Comparison of ENCODE assay signal across 27 cellular contexts in the genomic region with DNA sequence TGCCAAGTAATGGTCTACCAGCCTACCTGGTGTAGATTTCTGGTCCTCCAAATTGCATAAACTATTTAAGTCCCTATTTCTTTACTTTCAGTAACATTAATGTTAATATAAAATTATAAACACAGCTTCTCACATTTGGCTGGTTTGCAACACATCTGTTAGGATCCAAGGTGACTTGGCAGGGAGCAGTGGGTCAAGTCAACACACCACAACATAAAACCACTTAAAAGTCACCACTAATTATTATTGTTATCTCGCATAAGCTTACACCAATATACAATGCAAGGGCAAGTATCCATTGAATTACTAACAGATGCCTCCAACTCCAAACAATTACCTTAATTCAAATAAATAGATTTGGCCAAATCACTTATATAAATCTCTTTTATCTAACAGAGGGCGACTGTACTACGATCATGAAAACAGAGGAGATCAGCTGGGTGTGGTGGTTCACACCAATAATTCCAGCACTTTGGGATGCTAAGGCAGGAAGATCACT.
DNase-seq lines count a peak whose midpoint lies in the region; ATAC-seq, FAIRE-seq and TF ChIP-seq lines count a peak whose summit lies in the region.
"Had no signal": no experiment of that assay in that cellular context is flagged by ENCODE, and none has a peak within 500 bp of the region (broad histone marks: within the 10 kb centered on the region; RNA-seq: fewer than 3 reads in every experiment).

No MANE protein-coding gene starts in this region.

- in situ Hi-C loops in HepG2 (cut with HindIII; ENCODE audit: extremely low pct_ligation_motif_present, low pct_unique_long_range_greater_than_20kb) (no loop called here), transverse colon (cut with MboI; ENCODE audit: low pct_ligation_motif_present in 1 of 4, low pct_unique_long_range_greater_than_20kb in 1 of 4, low sequenced_read_pairs in 3 of 4) (no loop called here)

- CTCF ChIA-PET in HepG2 (lab: Yijun Ruan, JAX; ENCODE audit: low intra/inter-chr PET ratio, low total read pairs), result no interaction called here

- TF ChIP-seq POLR2A in HepG2 (IDR thresholded peaks at IDR 0.05; ENCODE audit: insufficient read depth in 1 of 2, low read depth in 2 of 2, low read length in 2 of 2), result no peak
- no peak for TF ChIP-seq POLR2A in transverse colon (IDR thresholded peaks at IDR 0.05)
- TF ChIP-seq POLR2A in H54 (IDR thresholded peaks at IDR 0.05; ENCODE audit: low read depth, low read length), result no peak

- H3K4me3 Mint-ChIP-seq in endodermal cell, result no peak overlapping the region
- H3K4me3 Mint-ChIP-seq: CD14-positive monocyte; CD4-positive, alpha-beta T cell; CD8-positive, alpha-beta memory T cell had no signal

- H3K36me3 ChIP-seq in liver (ENCODE audit: control insufficient read depth in 4 of 4, insufficient read depth in 3 of 4, low read depth in 1 of 4, low read length in 3 of 4) (no peaks in the 10 kb centered on the region), HepG2 (replicated peaks in 1 of 2; ENCODE audit: control insufficient read depth in 1 of 2, insufficient read depth in 2 of 2, low read length in 2 of 2) (no peaks in the 10 kb centered on the region), SK-N-MC (ENCODE audit: insufficient read depth, low read length) (no peaks in the 10 kb centered on the region), transverse colon (no peaks in the 10 kb centered on the region), endodermal cell (ENCODE audit: control insufficient read depth, insufficient read depth, low read length) (no peaks in the 10 kb centered on the region)
- H3K36me3 ChIP-seq: BE2C; BLaER1 treated with 17β-estradiol and CSF1 and Interleukin-3, amounts not matched to agents 10 nM and 100 nM had no signal

- H3K27me3 Mint-ChIP-seq in endodermal cell (ENCODE audit: insufficient read depth), result no peaks in the 10 kb centered on the region

- H2AFZ ChIP-seq in HepG2 (ENCODE audit: low read length), result no peak overlapping the region

- peaks cover 5 to 23% (median 11%) of the 10 kb centered on the region in 4 donors for H3K4me1 ChIP-seq in liver (ENCODE audit: control insufficient read depth in 4 of 4, insufficient read depth in 4 of 4, low read length in 3 of 4)
- no peaks in the 10 kb centered on the region for H3K4me1 ChIP-seq in HepG2 (ENCODE audit: insufficient read depth, low read length)
- no peaks in the 10 kb centered on the region for H3K4me1 ChIP-seq in transverse colon
- no peaks in the 10 kb centered on the region for H3K4me1 ChIP-seq in endodermal cell (ENCODE audit: control insufficient read depth, insufficient read depth, low read length)
- H3K4me1 ChIP-seq: BLaER1 treated with 17β-estradiol and CSF1 and Interleukin-3, amounts not matched to agents 10 nM and 100 nM had no signal

- no peak for TF ChIP-seq CTCF in liver (IDR thresholded peaks at IDR 0.05; ENCODE audit: low read depth, low read length, missing input control)
- no peak for TF ChIP-seq CTCF in HepG2 (CRISPR knock-in tag; IDR thresholded peaks at IDR 0.05)
- TF ChIP-seq CTCF in transverse colon (IDR thresholded peaks at IDR 0.05), result no peak
- no peak for TF ChIP-seq CTCF in endodermal cell (conservative IDR thresholded peaks at IDR 0.05)

- 58% methylated on average over 3 of the region's 3 CpGs for WGBS in liver
- 0% methylated on average over 3 of the region's 3 CpGs for WGBS in HepG2 (ENCODE audit: low lambda C conversion rate)
- WGBS in transverse colon (ENCODE audit: low coverage in 1 of 2), 2 donors, result 62 to 67% methylated on average over 3 of the region's 3 CpGs
- WGBS in endodermal cell (ENCODE audit: insufficient coverage in 1 of 2, insufficient read length in 1 of 2), 2 experiments, result 90 to 100% methylated on average over 2 to 3 of the region's 3 CpGs

- no peaks in the 10 kb centered on the region for H4K20me1 ChIP-seq in HepG2 (ENCODE audit: insufficient read depth, low read length)
- H4K20me1 ChIP-seq: BLaER1 treated with 17β-estradiol and CSF1 and Interleukin-3, amounts not matched to agents 10 nM and 100 nM had no signal

- no peaks in the 10 kb centered on the region for H3K79me2 ChIP-seq in HepG2 (ENCODE audit: insufficient read depth, low read length)

- H3K4me3 ChIP-seq in liver (ENCODE audit: low read depth in 1 of 3, low read length in 3 of 3) (no peak overlapping the region), HepG2 (replicated peaks in 1 of 3; ENCODE audit: insufficient read depth in 1 of 3, low read depth in 2 of 3, low read length in 3 of 3) (no peak overlapping the region), SK-N-MC (peak overlapping the region; percentile 33; the same call in 1 of the 2 replicates), transverse colon (no peak overlapping the region), endodermal cell (ENCODE audit: low read length) (no peak overlapping the region)
- H3K4me3 ChIP-seq: BLaER1 treated with 17β-estradiol and CSF1 and Interleukin-3, amounts not matched to agents 10 nM and 100 nM had no signal

- H3K36me3 Mint-ChIP-seq in endodermal cell (ENCODE audit: low read depth), result no peaks in the 10 kb centered on the region
- H3K36me3 Mint-ChIP-seq: CD14-positive monocyte; CD8-positive, alpha-beta memory T cell had no signal

- TF ChIP-seq RAD21 in liver (IDR thresholded peaks at IDR 0.05) (peak in 1 of 2 donors; percentile 12), HepG2 (CRISPR knock-in tag; IDR thresholded peaks at IDR 0.05) (no peak)

- no peak overlapping the region for H3K27ac Mint-ChIP-seq in endodermal cell
- H3K27ac Mint-ChIP-seq: CD14-positive monocyte; CD4-positive, alpha-beta T cell; CD8-positive, alpha-beta memory T cell had no signal

- POLR2A ChIA-PET in HepG2 (lab: Yijun Ruan, JAX), result no interaction called here

- TF ChIP-seq EP300 in HepG2 (IDR thresholded peaks at IDR 0.05; ENCODE audit: low read depth in 2 of 2, low read length in 2 of 2) (no peak), HepG2 (CRISPR knock-in tag; IDR thresholded peaks at IDR 0.05; ENCODE audit: borderline replicate concordance) (no peak), transverse colon (IDR thresholded peaks at IDR 0.05; ENCODE audit: low read depth) (no peak)

- H3K27me3 ChIP-seq in liver (ENCODE audit: control insufficient read depth in 4 of 4, insufficient read depth in 4 of 4, low read length in 3 of 4), result no peaks in the 10 kb centered on the region
- H3K27me3 ChIP-seq in HepG2 (ENCODE audit: control insufficient read depth in 1 of 2, insufficient read depth in 2 of 2, low read length in 2 of 2), result no peaks in the 10 kb centered on the region; a peak in 1 of 5 replicates
- no peaks in the 10 kb centered on the region for H3K27me3 ChIP-seq in transverse colon
- no peaks in the 10 kb centered on the region for H3K27me3 ChIP-seq in endodermal cell (ENCODE audit: control insufficient read depth, insufficient read depth, low read length, poor library complexity, severe bottlenecking)
- H3K27me3 ChIP-seq: BE2C; BLaER1 treated with 17β-estradiol and CSF1 and Interleukin-3, amounts not matched to agents 10 nM and 100 nM had no signal

- no peak overlapping the region for H3K4me2 ChIP-seq in HepG2 (ENCODE audit: low read depth, low read length)
- H3K4me2 ChIP-seq: BLaER1 treated with 17β-estradiol and CSF1 and Interleukin-3, amounts not matched to agents 10 nM and 100 nM had no signal

- no peaks in the 10 kb centered on the region for H3K9me3 Mint-ChIP-seq in endodermal cell
- H3K9me3 Mint-ChIP-seq: CD4-positive, alpha-beta T cell; CD8-positive, alpha-beta memory T cell had no signal

- no TSS peak for BruUV-seq in HepG2 (replicated peaks; lab: Mats Ljungman, UMichigan)

- no peak for ATAC-seq in HepG2
- ATAC-seq in HG03565 (IDR thresholded peaks at IDR 0.05; ENCODE audit: unreplicated experiment), result no peak

- no peaks in the 10 kb centered on the region for H3K9me3 ChIP-seq in liver (ENCODE audit: control insufficient read depth in 4 of 4, low read length in 3 of 4)
- H3K9me3 ChIP-seq in HepG2 (ENCODE audit: low read length), result no peaks in the 10 kb centered on the region
- H3K9me3 ChIP-seq in SK-N-MC (ENCODE audit: low read depth, low read length), result no peaks in the 10 kb centered on the region
- no peaks in the 10 kb centered on the region for H3K9me3 ChIP-seq in transverse colon
- H3K9me3 ChIP-seq in endodermal cell (ENCODE audit: control insufficient read depth, low read length), result no peaks in the 10 kb centered on the region
- H3K9me3 ChIP-seq: BE2C; BLaER1 treated with 17β-estradiol and CSF1 and Interleukin-3, amounts not matched to agents 10 nM and 100 nM had no signal

- FAIRE-seq in HepG2 (lab: Jason Lieb, UNC) (no peak), H54 (lab: Jason Lieb, UNC) (no peak)
- FAIRE-seq: A204.1, GM12891, GM18507 had no signal

- H3K4me1 Mint-ChIP-seq in endodermal cell, result no peaks in the 10 kb centered on the region
- H3K4me1 Mint-ChIP-seq: CD14-positive monocyte; CD8-positive, alpha-beta memory T cell had no signal

- H3K27ac ChIP-seq in liver (ENCODE audit: low read depth in 1 of 2, low read length in 2 of 2), result peak overlapping the region; percentile 58 to 61
- no peak overlapping the region for H3K27ac ChIP-seq in HepG2 (ENCODE audit: extremely low read length, insufficient read depth, low read length)
- peak overlapping the region; percentile 100 for H3K27ac ChIP-seq in SK-N-MC
- no peak overlapping the region for H3K27ac ChIP-seq in transverse colon
- H3K27ac ChIP-seq in endodermal cell (ENCODE audit: low read depth, low read length), result no peak overlapping the region
- H3K27ac ChIP-seq: 22Rv1; BLaER1 treated with 17β-estradiol and CSF1 and Interleukin-3, amounts not matched to agents 10 nM and 100 nM had no signal

- intact Hi-C loops in HepG2 (cut with micrococcal nuclease; ENCODE audit: unreplicated experiment), result no loop called here
- intact Hi-C loops in transverse colon (cut with DNase I; ENCODE audit: low total_unique reads), result no loop called here

- DNase-seq in HepG2 (ENCODE audit: low spot score) (no peak), SK-N-MC (ENCODE audit: low read depth, low spot score) (no peak), SW480 (ENCODE audit: low spot score) (peak; percentile 7), transverse colon (no peak), endodermal cell (no peak), H54 (ENCODE audit: insufficient read length, low spot score) (no peak)
- DNase-seq: ACHN; AML-193; BE2C; Calu3; CD4-positive, alpha-beta T cell; CD8-positive, alpha-beta memory T cell; COR-L47; DMS53; DMS79 treated with DMSO at 0.1 percent for 48 hours; GF-D8; GOT3; H7; HCEC 1CT had no signal

- H3K9ac ChIP-seq in liver (ENCODE audit: low read depth in 1 of 2, low read length in 2 of 2) (peak overlapping the region in 1 of 2 donors; percentile 27), HepG2 (ENCODE audit: insufficient read depth, low read depth, low read length) (no peak overlapping the region), SK-N-MC (ENCODE audit: insufficient read length) (peak overlapping the region; percentile 80), endodermal cell (ENCODE audit: extremely low read depth, low read length, poor library complexity, severe bottlenecking) (no peak overlapping the region)
- H3K9ac ChIP-seq: BLaER1 treated with 17β-estradiol and CSF1 and Interleukin-3, amounts not matched to agents 10 nM and 100 nM had no signal

TF ChIP-seq in HepG2, 621 proteins besides CTCF, POLR2A, EP300 and RAD21:
- TF ChIP-seq ZNF589 (CRISPR knock-in tag; conservative IDR thresholded peaks at IDR 0.05), result no peak
- TF ChIP-seq BRD4 (CRISPR knock-in tag; IDR thresholded peaks at IDR 0.05), result no peak
- TF ChIP-seq THAP11 (CRISPR knock-in tag; IDR thresholded peaks at IDR 0.05), result no peak
- TF ChIP-seq ZNF33A (CRISPR knock-in tag; IDR thresholded peaks at IDR 0.05; ENCODE audit: borderline replicate concordance), result no peak

Comparison
In these comparisons a context has a peak if more than half of its experiments do, and no peak if none do; other contexts are left out.
1. H3K27ac ChIP-seq: peak in liver (2 of 2) and SK-N-MC (single experiment); none in HepG2 (single experiment), transverse colon (0 of 4) and endodermal cell (single experiment).